Comparison of ENCODE assay signal across 1 cellular context in the genomic region with DNA sequence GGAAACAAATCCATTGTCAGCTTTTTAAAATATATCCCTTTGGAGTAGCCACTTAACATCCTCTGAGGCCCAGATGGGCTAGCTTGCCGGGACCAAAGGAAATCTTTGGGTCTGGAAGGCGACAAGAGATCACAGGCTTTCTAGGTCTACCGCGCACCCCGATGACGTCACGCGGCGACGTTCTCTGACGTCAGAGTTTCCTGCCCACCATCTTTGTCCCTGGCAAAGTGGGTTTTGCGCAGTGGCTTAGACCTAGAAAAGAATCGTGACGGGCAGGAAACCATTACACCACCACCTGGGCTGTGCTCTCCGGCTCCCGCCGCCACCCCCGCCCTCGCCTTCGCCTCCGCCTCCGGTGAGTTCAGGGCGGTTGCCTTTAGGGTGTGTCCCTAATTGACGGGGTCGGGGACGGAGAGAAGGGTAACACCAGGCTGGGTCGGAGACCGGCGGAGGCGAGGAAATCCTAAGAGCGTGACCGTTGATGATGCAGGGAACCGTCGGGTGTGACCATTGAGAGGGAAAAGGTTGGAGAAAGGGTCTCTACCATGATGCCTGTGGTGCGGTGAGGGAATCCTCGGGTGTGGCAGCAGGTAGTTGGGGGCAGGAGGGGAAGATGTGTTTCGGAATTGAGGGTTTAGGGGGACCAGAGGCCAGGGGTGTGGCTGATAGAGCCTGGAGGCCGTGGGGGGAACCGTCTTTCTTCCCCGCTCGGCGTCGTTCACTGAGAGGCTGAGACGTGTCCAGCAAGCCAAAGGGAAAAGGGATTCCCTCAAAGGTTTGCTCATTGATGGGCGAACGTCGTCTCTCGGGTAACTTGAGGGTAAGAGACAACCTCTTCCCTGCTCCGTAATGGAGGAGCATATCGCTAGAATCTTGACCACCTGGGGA.
TF ChIP-seq lines count a peak whose summit lies in the region.

A gene (plus strand): TSS at position 249 of the 888 bp plus-strand sequence. CDS start 6,709 bp downstream, outside the sequence.

TF ChIP-seq in WTC11, 78 proteins besides CTCF, POLR2A, EP300 and RAD21 (continued from another document):
- TF ChIP-seq, protein P1, sequence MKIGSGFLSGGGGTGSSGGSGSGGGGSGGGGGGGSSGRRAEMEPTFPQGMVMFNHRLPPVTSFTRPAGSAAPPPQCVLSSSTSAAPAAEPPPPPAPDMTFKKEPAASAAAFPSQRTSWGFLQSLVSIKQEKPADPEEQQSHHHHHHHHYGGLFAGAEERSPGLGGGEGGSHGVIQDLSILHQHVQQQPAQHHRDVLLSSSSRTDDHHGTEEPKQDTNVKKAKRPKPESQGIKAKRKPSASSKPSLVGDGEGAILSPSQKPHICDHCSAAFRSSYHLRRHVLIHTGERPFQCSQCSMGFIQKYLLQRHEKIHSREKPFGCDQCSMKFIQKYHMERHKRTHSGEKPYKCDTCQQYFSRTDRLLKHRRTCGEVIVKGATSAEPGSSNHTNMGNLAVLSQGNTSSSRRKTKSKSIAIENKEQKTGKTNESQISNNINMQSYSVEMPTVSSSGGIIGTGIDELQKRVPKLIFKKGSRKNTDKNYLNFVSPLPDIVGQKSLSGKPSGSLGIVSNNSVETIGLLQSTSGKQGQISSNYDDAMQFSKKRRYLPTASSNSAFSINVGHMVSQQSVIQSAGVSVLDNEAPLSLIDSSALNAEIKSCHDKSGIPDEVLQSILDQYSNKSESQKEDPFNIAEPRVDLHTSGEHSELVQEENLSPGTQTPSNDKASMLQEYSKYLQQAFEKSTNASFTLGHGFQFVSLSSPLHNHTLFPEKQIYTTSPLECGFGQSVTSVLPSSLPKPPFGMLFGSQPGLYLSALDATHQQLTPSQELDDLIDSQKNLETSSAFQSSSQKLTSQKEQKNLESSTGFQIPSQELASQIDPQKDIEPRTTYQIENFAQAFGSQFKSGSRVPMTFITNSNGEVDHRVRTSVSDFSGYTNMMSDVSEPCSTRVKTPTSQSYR (CRISPR knock-in tag; IDR thresholded peaks at IDR 0.05) = no peak
- TF ChIP-seq, protein P2, sequence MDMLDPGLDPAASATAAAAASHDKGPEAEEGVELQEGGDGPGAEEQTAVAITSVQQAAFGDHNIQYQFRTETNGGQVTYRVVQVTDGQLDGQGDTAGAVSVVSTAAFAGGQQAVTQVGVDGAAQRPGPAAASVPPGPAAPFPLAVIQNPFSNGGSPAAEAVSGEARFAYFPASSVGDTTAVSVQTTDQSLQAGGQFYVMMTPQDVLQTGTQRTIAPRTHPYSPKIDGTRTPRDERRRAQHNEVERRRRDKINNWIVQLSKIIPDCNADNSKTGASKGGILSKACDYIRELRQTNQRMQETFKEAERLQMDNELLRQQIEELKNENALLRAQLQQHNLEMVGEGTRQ (CRISPR knock-in tag; IDR thresholded peaks at IDR 0.05) = no peak; the same call in 1 of the 2 replicates
- TF ChIP-seq, protein P3, sequence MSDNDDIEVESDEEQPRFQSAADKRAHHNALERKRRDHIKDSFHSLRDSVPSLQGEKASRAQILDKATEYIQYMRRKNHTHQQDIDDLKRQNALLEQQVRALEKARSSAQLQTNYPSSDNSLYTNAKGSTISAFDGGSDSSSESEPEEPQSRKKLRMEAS (CRISPR knock-in tag; IDR thresholded peaks at IDR 0.05) = peak; percentile 88
- TF ChIP-seq FOXJ3 (CRISPR knock-in tag; IDR thresholded peaks at IDR 0.05; ENCODE audit: borderline replicate concordance) (no peak), SMAD3 (CRISPR knock-in tag; IDR thresholded peaks at IDR 0.05; ENCODE audit: borderline replicate concordance) (no peak), ZNF671 (CRISPR knock-in tag; IDR thresholded peaks at IDR 0.05) (no peak), ZNF232 (CRISPR knock-in tag; IDR thresholded peaks at IDR 0.05) (0 out of 2 replicates have a peak, but pooled peaks have one; percentile 28), IRF2 (CRISPR knock-in tag; IDR thresholded peaks at IDR 0.05; ENCODE audit: borderline replicate concordance, low read depth) (no peak), CREM (CRISPR knock-in tag; IDR thresholded peaks at IDR 0.05) (peak; percentile 100), HMGA2 (CRISPR knock-in tag; IDR thresholded peaks at IDR 0.05) (0 out of 2 replicates have a peak, but pooled peaks have one; percentile 5), ZNF121 (CRISPR knock-in tag; IDR thresholded peaks at IDR 0.05) (no peak), SMAD4 (CRISPR knock-in tag; IDR thresholded peaks at IDR 0.05) (no peak), ZNF138 (CRISPR knock-in tag; conservative IDR thresholded peaks at IDR 0.05) (no peak)
- TF ChIP-seq, protein P4, sequence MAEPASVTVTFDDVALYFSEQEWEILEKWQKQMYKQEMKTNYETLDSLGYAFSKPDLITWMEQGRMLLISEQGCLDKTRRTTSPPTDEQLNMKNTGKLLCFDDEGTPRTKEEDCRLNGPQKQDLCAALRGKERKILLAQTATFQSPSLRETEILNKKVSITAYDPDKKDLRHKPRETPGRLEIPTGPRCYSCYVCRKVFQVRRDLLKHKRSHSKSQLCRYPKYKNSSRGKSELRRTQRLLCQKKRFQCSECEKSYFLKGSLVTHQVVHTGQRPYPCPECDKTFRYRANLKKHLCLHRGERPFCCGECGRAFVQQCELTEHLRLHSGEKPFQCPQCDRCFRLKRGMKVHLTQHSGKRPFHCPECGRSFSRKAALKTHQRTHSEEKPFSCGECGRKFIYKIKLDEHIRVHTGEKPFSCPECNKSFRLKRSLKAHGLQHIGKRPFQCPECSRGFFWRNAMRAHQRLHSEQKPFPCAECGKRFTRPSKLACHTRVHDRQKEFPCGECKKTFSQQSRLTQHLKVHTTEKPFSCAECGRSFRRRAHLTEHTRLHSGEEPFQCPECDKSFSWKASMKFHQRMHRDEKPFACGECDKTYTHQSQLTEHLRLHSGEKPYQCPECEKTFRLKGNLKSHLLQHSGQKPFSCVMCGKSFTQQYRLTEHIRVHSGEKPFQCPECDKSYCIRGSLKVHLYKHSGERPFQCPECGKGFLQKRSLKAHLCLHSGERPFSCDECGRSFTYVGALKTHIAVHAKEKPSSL (CRISPR knock-in tag; conservative IDR thresholded peaks at IDR 0.05) = no peak
- TF ChIP-seq, protein P5, sequence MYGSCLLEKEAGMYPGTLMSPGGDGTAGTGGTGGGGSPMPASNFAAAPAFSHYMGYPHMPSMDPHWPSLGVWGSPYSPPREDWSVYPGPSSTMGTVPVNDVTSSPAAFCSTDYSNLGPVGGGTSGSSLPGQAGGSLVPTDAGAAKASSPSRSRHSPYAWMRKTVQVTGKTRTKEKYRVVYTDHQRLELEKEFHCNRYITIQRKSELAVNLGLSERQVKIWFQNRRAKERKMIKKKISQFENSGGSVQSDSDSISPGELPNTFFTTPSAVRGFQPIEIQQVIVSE (CRISPR knock-in tag; IDR thresholded peaks at IDR 0.05; ENCODE audit: borderline replicate concordance) = no peak
- TF ChIP-seq, protein P6, sequence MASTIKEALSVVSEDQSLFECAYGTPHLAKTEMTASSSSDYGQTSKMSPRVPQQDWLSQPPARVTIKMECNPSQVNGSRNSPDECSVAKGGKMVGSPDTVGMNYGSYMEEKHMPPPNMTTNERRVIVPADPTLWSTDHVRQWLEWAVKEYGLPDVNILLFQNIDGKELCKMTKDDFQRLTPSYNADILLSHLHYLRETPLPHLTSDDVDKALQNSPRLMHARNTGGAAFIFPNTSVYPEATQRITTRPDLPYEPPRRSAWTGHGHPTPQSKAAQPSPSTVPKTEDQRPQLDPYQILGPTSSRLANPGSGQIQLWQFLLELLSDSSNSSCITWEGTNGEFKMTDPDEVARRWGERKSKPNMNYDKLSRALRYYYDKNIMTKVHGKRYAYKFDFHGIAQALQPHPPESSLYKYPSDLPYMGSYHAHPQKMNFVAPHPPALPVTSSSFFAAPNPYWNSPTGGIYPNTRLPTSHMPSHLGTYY (CRISPR knock-in tag; IDR thresholded peaks at IDR 0.05) = no peak
- TF ChIP-seq, protein P7, sequence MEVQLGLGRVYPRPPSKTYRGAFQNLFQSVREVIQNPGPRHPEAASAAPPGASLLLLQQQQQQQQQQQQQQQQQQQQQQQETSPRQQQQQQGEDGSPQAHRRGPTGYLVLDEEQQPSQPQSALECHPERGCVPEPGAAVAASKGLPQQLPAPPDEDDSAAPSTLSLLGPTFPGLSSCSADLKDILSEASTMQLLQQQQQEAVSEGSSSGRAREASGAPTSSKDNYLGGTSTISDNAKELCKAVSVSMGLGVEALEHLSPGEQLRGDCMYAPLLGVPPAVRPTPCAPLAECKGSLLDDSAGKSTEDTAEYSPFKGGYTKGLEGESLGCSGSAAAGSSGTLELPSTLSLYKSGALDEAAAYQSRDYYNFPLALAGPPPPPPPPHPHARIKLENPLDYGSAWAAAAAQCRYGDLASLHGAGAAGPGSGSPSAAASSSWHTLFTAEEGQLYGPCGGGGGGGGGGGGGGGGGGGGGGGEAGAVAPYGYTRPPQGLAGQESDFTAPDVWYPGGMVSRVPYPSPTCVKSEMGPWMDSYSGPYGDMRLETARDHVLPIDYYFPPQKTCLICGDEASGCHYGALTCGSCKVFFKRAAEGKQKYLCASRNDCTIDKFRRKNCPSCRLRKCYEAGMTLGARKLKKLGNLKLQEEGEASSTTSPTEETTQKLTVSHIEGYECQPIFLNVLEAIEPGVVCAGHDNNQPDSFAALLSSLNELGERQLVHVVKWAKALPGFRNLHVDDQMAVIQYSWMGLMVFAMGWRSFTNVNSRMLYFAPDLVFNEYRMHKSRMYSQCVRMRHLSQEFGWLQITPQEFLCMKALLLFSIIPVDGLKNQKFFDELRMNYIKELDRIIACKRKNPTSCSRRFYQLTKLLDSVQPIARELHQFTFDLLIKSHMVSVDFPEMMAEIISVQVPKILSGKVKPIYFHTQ (CRISPR knock-in tag; IDR thresholded peaks at IDR 0.05) = no peak
